9 cellular contexts compared by ENCODE assay signal in the genomic region with DNA sequence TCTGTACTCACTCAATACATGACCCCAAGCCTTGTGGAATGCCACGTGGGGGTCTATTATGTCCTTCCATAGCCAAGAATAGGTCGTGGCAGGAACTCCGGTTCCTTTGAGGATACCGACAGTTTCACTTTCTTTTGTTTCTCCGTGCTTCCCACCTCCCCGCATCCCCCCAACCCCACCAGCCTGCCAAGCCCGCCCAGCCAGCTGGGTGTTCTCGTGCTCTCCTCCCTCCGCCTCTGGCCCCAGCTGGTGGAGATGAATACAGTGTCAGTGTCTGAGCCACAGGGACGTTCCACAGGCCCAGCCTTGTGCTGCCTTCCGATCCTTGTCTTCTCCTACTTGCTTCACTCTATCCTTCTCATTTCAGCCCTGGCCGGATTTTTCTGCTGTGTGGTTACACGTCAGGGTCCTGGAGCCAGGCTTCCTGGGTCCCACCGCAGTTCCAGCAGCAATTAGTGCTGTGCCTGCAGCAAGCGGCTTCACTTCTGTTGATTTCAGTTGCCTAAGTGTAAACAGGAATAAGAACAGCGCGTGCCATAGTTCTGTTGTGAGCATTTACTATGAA. TPM values are rescaled to one million over a fixed set of nuclear protein-coding genes. Genes with fewer than 3 reads are reported as not detected.
A peak's percentile ranks its signal among the peaks of the same experiment; 100 is the strongest.
DNase-seq lines count a peak whose midpoint lies in the region; ATAC-seq, FAIRE-seq and TF ChIP-seq lines count a peak whose summit lies in the region.
"Had no signal": no experiment of that assay in that cellular context is flagged by ENCODE, and none has a peak within 500 bp of the region (broad histone marks: within the 10 kb centered on the region; RNA-seq: fewer than 3 reads in every experiment).

No MANE protein-coding gene starts in this region.

- H3K4me3 Mint-ChIP-seq in activated T-cell treated with anti-CD3 and anti-CD28 coated beads, Interleukin-2, amount 50 U/mL, for 72 hours, result peak overlapping the region; percentile 57 to 82
- peak overlapping the region; percentile 60 for H3K4me3 Mint-ChIP-seq in nephron progenitor cell

- H3K27ac ChIP-seq in foreskin keratinocyte, result no peak overlapping the region
- no peak overlapping the region for H3K27ac ChIP-seq in pancreas
- H3K27ac ChIP-seq: cardiac muscle cell had no signal

- H3K27ac Mint-ChIP-seq in activated T-cell treated with anti-CD3 and anti-CD28 coated beads, Interleukin-2, amount 50 U/mL, for 72 hours, result no peak overlapping the region
- H3K27ac Mint-ChIP-seq in nephron progenitor cell, result no peak overlapping the region

- TF ChIP-seq CTCF in foreskin keratinocyte (conservative IDR thresholded peaks at IDR 0.05) (no peak), nephron progenitor cell (IDR thresholded peaks at IDR 0.05) (no peak), pancreas (IDR thresholded peaks at IDR 0.05) (no peak)

- intact Hi-C loops in pancreas (cut with DNase I), result no loop called here

- no peaks in the 10 kb centered on the region for H3K36me3 ChIP-seq in pancreas
- H3K36me3 ChIP-seq: cardiac muscle cell had no signal

- peaks cover 4% of the 10 kb centered on the region for H3K4me1 ChIP-seq in foreskin keratinocyte
- H3K4me1 ChIP-seq in pancreas, result peaks cover under 1 to 2% (median under 1%) of the 10 kb centered on the region in 3 donors

- no peak for ATAC-seq in activated T-cell treated with anti-CD3 and anti-CD28 coated beads, Interleukin-2, amount 50 U/mL, for 72 hours (replicated peaks in 1 of 2)
- ATAC-seq in foreskin keratinocyte, result peak; percentile 41
- ATAC-seq in pancreas, result no peak

- DNase-seq in stimulated activated CD4-positive, alpha-beta T cell treated with anti-CD3 and anti-CD28 coated beads, Interleukin-15, amount 100 ng/mL, for 24 hours, result peak; percentile 36
- DNase-seq in stimulated activated CD4-positive, alpha-beta T cell treated with anti-CD3 and anti-CD28 coated beads, Interleukin-12 subunit alpha, Interleukin-12 subunit beta, amount 100 ng/mL, for 4 hours, result no peak
- DNase-seq in activated T-cell treated with anti-CD3 and anti-CD28 coated beads, Interleukin-2, amount 50 U/mL, for 72 hours, result peak in 1 of 2 donors; percentile 14
- DNase-seq in foreskin keratinocyte, result peak; percentile 54 to 55
- DNase-seq in nephron progenitor cell, result peak; percentile 33
- no peak for DNase-seq in pancreas
- DNase-seq in AML-193 (lab: John Stamatoyannopoulos, UW), result no peak
- no peak for DNase-seq in NCI-H2081 (lab: John Stamatoyannopoulos, UW)

- H3K9me3 ChIP-seq in pancreas, result no peaks in the 10 kb centered on the region

- no peaks in the 10 kb centered on the region for H3K9me3 Mint-ChIP-seq in activated T-cell treated with anti-CD3 and anti-CD28 coated beads, Interleukin-2, amount 50 U/mL, for 72 hours
- H3K9me3 Mint-ChIP-seq in nephron progenitor cell, result no peaks in the 10 kb centered on the region

- H3K27me3 ChIP-seq in foreskin keratinocyte, result no peaks in the 10 kb centered on the region
- no peaks in the 10 kb centered on the region for H3K27me3 ChIP-seq in pancreas
- H3K27me3 ChIP-seq: cardiac muscle cell had no signal

- 44 to 56% methylated on average over 16 of the region's 17 CpGs for WGBS in pancreas, 2 donors

- FAIRE-seq in pancreas (lab: Jason Lieb, UNC), result no peak

- peak overlapping the region in 1 of 4 donors; percentile 31 for H3K4me3 ChIP-seq in pancreas
- H3K4me3 ChIP-seq: cardiac muscle cell had no signal

- H3K27me3 Mint-ChIP-seq in activated T-cell treated with anti-CD3 and anti-CD28 coated beads, Interleukin-2, amount 50 U/mL, for 72 hours (ENCODE audit: low read depth), result no peaks in the 10 kb centered on the region
- no peaks in the 10 kb centered on the region for H3K27me3 Mint-ChIP-seq in nephron progenitor cell (ENCODE audit: low read depth, poor library complexity)

- peaks cover 0 to 1% of the 10 kb centered on the region in 2 donors for H3K36me3 Mint-ChIP-seq in activated T-cell treated with anti-CD3 and anti-CD28 coated beads, Interleukin-2, amount 50 U/mL, for 72 hours (ENCODE audit: insufficient read depth in 2 of 2)
- H3K36me3 Mint-ChIP-seq in nephron progenitor cell (ENCODE audit: low read depth), result no peaks in the 10 kb centered on the region

- peaks cover 41% of the 10 kb centered on the region for H3K4me1 Mint-ChIP-seq in activated T-cell treated with anti-CD3 and anti-CD28 coated beads, Interleukin-2, amount 50 U/mL, for 72 hours (ENCODE audit: low read depth)
- H3K4me1 Mint-ChIP-seq in nephron progenitor cell, result peaks cover 48% of the 10 kb centered on the region

RNA-seq across cellular contexts. Expression of a gene that starts 4.1 kb away (rescaled TPM):
- 10 to 100 TPM; 12.6 to 13.4 TPM for total RNA-seq in activated T-cell treated with anti-CD3 and anti-CD28 coated beads, Interleukin-2, amount 50 U/mL, for 72 hours
- 83.1 and 83.9 TPM in 2 replicates for total RNA-seq in foreskin keratinocyte
- polyA plus RNA-seq in foreskin keratinocyte, result 138 and 140 TPM in 2 replicates
- total RNA-seq in pancreas, result 10 to 100 TPM; 16.8 to 28.1 (median 22.0) TPM
- polyA plus RNA-seq in pancreas, result 10 to 100 TPM; 28.5 to 38.5 TPM

RNA-seq across cellular contexts. Expression of a gene that starts 30.2 kb away (rescaled TPM):
- total RNA-seq in activated T-cell treated with anti-CD3 and anti-CD28 coated beads, Interleukin-2, amount 50 U/mL, for 72 hours, result under 1 TPM in 1 of 2 donors, not detected in 1; 0.41 TPM
- total RNA-seq in foreskin keratinocyte (not detected in 2 replicates), pancreas (under 1 TPM in 1 of 6 donors, not detected in 5; 0.37 TPM)
- polyA plus RNA-seq in foreskin keratinocyte (not detected in 2 replicates), pancreas (1 to 10 TPM in 1 of 2 donors, under 1 TPM in 1; 0.85 to 1.4 TPM)

RNA-seq across cellular contexts. Expression of a gene that starts 40.3 kb away (rescaled TPM):
- under 1 TPM; 0.12 to 0.30 TPM for total RNA-seq in activated T-cell treated with anti-CD3 and anti-CD28 coated beads, Interleukin-2, amount 50 U/mL, for 72 hours
- total RNA-seq in foreskin keratinocyte (not detected in 2 replicates), pancreas (under 1 TPM in 5 of 6 donors, not detected in 1; 0.03 to 0.09 (median 0.03) TPM)
- polyA plus RNA-seq in foreskin keratinocyte (not detected in 2 replicates), pancreas (under 1 TPM; under 0.01 TPM)
- polyA plus RNA-seq: cardiac muscle cell had no signal

RNA-seq across cellular contexts. Expression of a gene that starts 50.9 kb away (rescaled TPM):
- 10 to 100 TPM; 76.5 to 78.7 TPM for total RNA-seq in activated T-cell treated with anti-CD3 and anti-CD28 coated beads, Interleukin-2, amount 50 U/mL, for 72 hours
- total RNA-seq in foreskin keratinocyte (51.5 and 55.9 TPM in 2 replicates), pancreas (10 to 100 TPM; 15.6 to 23.7 (median 20.2) TPM)
- polyA plus RNA-seq in foreskin keratinocyte (73.8 and 74.5 TPM in 2 replicates), pancreas (10 to 100 TPM; 24.5 to 27.0 TPM)

Comparison
In these comparisons a context has a peak if more than half of its experiments do, and no peak if none do; other contexts are left out.
1. DNase-seq: peak in stimulated activated CD4-positive, alpha-beta T cell treated with anti-CD3 and anti-CD28 coated beads, Interleukin-15, amount 100 ng/mL, for 24 hours (single experiment), foreskin keratinocyte (2 of 2) and nephron progenitor cell (single experiment); none in stimulated activated CD4-positive, alpha-beta T cell treated with anti-CD3 and anti-CD28 coated beads, Interleukin-12 subunit alpha, Interleukin-12 subunit beta, amount 100 ng/mL, for 4 hours (single experiment), pancreas (0 of 6), AML-193 (0 of 2) and NCI-H2081 (0 of 2).